In genomic region chr1:21322681-21323016, GRCh38 we compare ENCODE assay signal across 9 cellular contexts. TPM values are rescaled to one million over a fixed set of nuclear protein-coding genes. Genes with fewer than 3 reads are reported as not detected.
DNase-seq lines count a peak whose midpoint lies in the region; ATAC-seq, FAIRE-seq and TF ChIP-seq lines count a peak whose summit lies in the region.
"Had no signal": no experiment of that assay in that cellular context is flagged by ENCODE, and none has a peak within 500 bp of the region (broad histone marks: within the 10 kb centered on the region; RNA-seq: fewer than 3 reads in every experiment).

No MANE protein-coding gene starts in this region.

- TF ChIP-seq POLR2A in gastrocnemius medialis (IDR thresholded peaks at IDR 0.05) (no peak), H54 (IDR thresholded peaks at IDR 0.05; ENCODE audit: low read depth, low read length) (no peak)

- in situ Hi-C loops in gastrocnemius medialis (cut with MboI; ENCODE audit: low sequenced_read_pairs in 4 of 4): no loop called here

- H3K4me1 ChIP-seq in ES-I3 (ENCODE audit: insufficient read depth, low read length) (peaks cover 86% of the 10 kb centered on the region), SJSA1 (replicated peaks) (peaks cover 84% of the 10 kb centered on the region), fibroblast of lung (ENCODE audit: control insufficient read depth, extremely low read depth, insufficient read depth, low read length) (peaks cover 85% of the 10 kb centered on the region), gastrocnemius medialis (peaks cover 43 to 64% of the 10 kb centered on the region in 2 donors)

- DNase-seq in SJSA1 (ENCODE audit: low read depth in 1 of 2, low spot score in 2 of 2): no peak
- peak in 1 of 2 donors; percentile 16 for DNase-seq in fibroblast of lung (ENCODE audit: low read depth in 2 of 2)
- no peak for DNase-seq in gastrocnemius medialis
- no peak for DNase-seq in DMS79 (lab: John Stamatoyannopoulos, UW)
- DNase-seq in H54 (ENCODE audit: insufficient read length, low spot score): no peak
- DNase-seq in GM19240 (ENCODE audit: insufficient read length, low spot score): no peak
- DNase-seq: activated CD4-positive, alpha-beta T cell treated with anti-CD3 and anti-CD28 coated beads, Interleukin-2, amount 50 U/mL, for 1 hour had no signal

- H3K9ac ChIP-seq in ES-I3 (ENCODE audit: low read depth, low read length): peak overlapping the region; percentile 11; the same call in 1 of the 2 replicates
- no peak overlapping the region for H3K9ac ChIP-seq in fibroblast of lung (ENCODE audit: insufficient read depth, low read length)

- intact Hi-C loops in gastrocnemius medialis (cut with DNase I; ENCODE audit: low total_unique reads): no loop called here

- peak overlapping the region; percentile 42 for H3K4me2 ChIP-seq in fibroblast of lung (ENCODE audit: extremely low read depth, insufficient read depth, low read length)

- H3K27me3 ChIP-seq in SJSA1 (replicated peaks) (no peaks in the 10 kb centered on the region), fibroblast of lung (ENCODE audit: control insufficient read depth, insufficient read depth, low read length) (no peaks in the 10 kb centered on the region), gastrocnemius medialis (no peaks in the 10 kb centered on the region)

- H3K36me3 ChIP-seq in ES-I3 (ENCODE audit: insufficient read depth, low read length): no peaks in the 10 kb centered on the region
- H3K36me3 ChIP-seq in SJSA1: no peaks in the 10 kb centered on the region
- peaks cover 3% of the 10 kb centered on the region for H3K36me3 ChIP-seq in fibroblast of lung (ENCODE audit: control insufficient read depth, insufficient read depth, low read length)
- H3K36me3 ChIP-seq in gastrocnemius medialis: no peaks in the 10 kb centered on the region

- no peak overlapping the region for H3K4me3 ChIP-seq in SJSA1
- no peak overlapping the region for H3K4me3 ChIP-seq in fibroblast of lung (replicated peaks in 1 of 4; ENCODE audit: control extremely low read depth in 1 of 4, insufficient read depth in 1 of 4, low read depth in 3 of 4, low read length in 4 of 4)
- H3K4me3 ChIP-seq in gastrocnemius medialis: no peak overlapping the region

- H3K9me3 ChIP-seq in ES-I3 (ENCODE audit: control insufficient read depth, insufficient read depth, low read length) (no peaks in the 10 kb centered on the region), SJSA1 (replicated peaks) (no peaks in the 10 kb centered on the region), fibroblast of lung (ENCODE audit: control insufficient read depth, insufficient read depth, low read depth, low read length) (no peaks in the 10 kb centered on the region), gastrocnemius medialis (no peaks in the 10 kb centered on the region)

- ATAC-seq in gastrocnemius medialis: no peak
- no peak for ATAC-seq in HG02759 (IDR thresholded peaks at IDR 0.05; ENCODE audit: unreplicated experiment)

- peaks cover 68% of the 10 kb centered on the region for H3K79me2 ChIP-seq in fibroblast of lung (ENCODE audit: control insufficient read depth, insufficient read depth, low read length)

- no peak overlapping the region for H2AFZ ChIP-seq in fibroblast of lung (ENCODE audit: low read length)

- TF ChIP-seq CTCF in fibroblast of lung (conservative IDR thresholded peaks at IDR 0.05 in 1 of 2, IDR thresholded peaks at IDR 0.05 in 1 of 2; ENCODE audit: low read depth in 1 of 2, low read length in 2 of 2) (no peak), gastrocnemius medialis (IDR thresholded peaks at IDR 0.05 in 4 of 5, conservative IDR thresholded peaks at IDR 0.05 in 1 of 5) (no peak)

- no peak for FAIRE-seq in H54 (lab: Jason Lieb, UNC)

- no peaks in the 10 kb centered on the region for H4K20me1 ChIP-seq in fibroblast of lung (ENCODE audit: control insufficient read depth, extremely low read depth, insufficient read depth, low read length)

- H3K27ac ChIP-seq in SJSA1: peak overlapping the region; percentile 39
- H3K27ac ChIP-seq in fibroblast of lung (ENCODE audit: insufficient read depth, low read length): peak overlapping the region; percentile 57
- peak overlapping the region; percentile 76 to 82 (median 80) for H3K27ac ChIP-seq in gastrocnemius medialis

RNA-seq across cellular contexts. Expression of gene ECE1, which starts 32.4 kb away (rescaled TPM):
- 67.2 and 82.6 TPM in 2 replicates for total RNA-seq in SJSA1 (2014; rRNA removed; shearing (Covaris generic))
- total RNA-seq in fibroblast of lung (57.3 and 138 TPM in 2 replicates), gastrocnemius medialis (10 to 100 TPM; 17.1 to 39.9 (median 26.7) TPM)
- 131 and 137 TPM in 2 replicates for polyA plus RNA-seq in fibroblast of lung
- polyA plus RNA-seq in fibroblast of lung (2012): 145 and 152 TPM in 2 replicates
- 228 and 250 TPM in 2 replicates for polyA minus RNA-seq in fibroblast of lung (ENCODE audit: low replicate concordance)
